21 cellular contexts compared by ENCODE assay signal in the genomic region with DNA sequence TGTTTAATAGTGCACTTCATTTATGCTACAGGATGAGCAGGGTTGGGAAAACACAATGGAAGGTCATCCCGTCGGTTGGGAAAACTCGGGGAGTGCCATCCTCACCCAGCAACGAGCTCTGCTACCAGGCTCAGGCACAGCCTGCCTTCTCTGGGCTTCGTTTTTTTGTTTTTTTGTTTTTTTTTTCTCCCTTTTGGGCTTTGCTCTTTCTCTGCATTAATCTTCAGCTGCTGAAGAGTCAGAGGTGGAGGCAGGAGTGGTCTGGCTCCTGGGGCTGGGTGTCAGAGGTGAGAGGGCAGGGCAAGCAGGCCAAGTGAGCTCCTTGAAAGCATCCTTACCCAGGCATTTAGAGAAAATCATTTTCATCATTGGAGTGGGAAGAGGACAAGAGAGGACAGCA. TPM values are rescaled to one million over a fixed set of nuclear protein-coding genes. Genes with fewer than 3 reads are reported as not detected.
DNase-seq lines count a peak whose midpoint lies in the region; ATAC-seq, FAIRE-seq and TF ChIP-seq lines count a peak whose summit lies in the region.
"Had no signal": no experiment of that assay in that cellular context is flagged by ENCODE, and none has a peak within 500 bp of the region (broad histone marks: within the 10 kb centered on the region; RNA-seq: fewer than 3 reads in every experiment).

No MANE protein-coding gene starts in this region.

- H3K4me1 ChIP-seq in HepG2 (ENCODE audit: insufficient read depth, low read length) (peaks cover 12% of the 10 kb centered on the region), right lobe of liver (peaks cover 0 to 20% (median 8%) of the 10 kb centered on the region in 4 donors), mesendoderm (ENCODE audit: control insufficient read depth, low read depth, low read length) (no peaks in the 10 kb centered on the region)
- H3K4me1 ChIP-seq: SJSA1 had no signal

- POLR2A ChIA-PET in HepG2 (lab: Yijun Ruan, JAX) = interaction anchor here (0.9 to 1.4 kb wide), 2 partner anchors 9 to 13 kb away, joined by 3 to 4 read pairs; no protein-coding TSS in a partner anchor

- TF ChIP-seq RAD21 in HepG2 (CRISPR knock-in tag; IDR thresholded peaks at IDR 0.05) = no peak

- TF ChIP-seq POLR2A in HepG2 (IDR thresholded peaks at IDR 0.05; ENCODE audit: insufficient read depth in 1 of 2, low read depth in 2 of 2, low read length in 2 of 2) (no peak), right lobe of liver (IDR thresholded peaks at IDR 0.05) (no peak)

- CTCF ChIA-PET in HepG2 (lab: Yijun Ruan, JAX; ENCODE audit: low intra/inter-chr PET ratio, low total read pairs) = no interaction called here

- no peak overlapping the region for H3K27ac ChIP-seq in HepG2 (ENCODE audit: extremely low read length, insufficient read depth, low read length)
- H3K27ac ChIP-seq in right lobe of liver = no peak overlapping the region
- no peak overlapping the region for H3K27ac ChIP-seq in mesendoderm (ENCODE audit: low read depth, low read length)
- H3K27ac ChIP-seq: SJSA1 had no signal

- H4K8ac ChIP-seq in mesendoderm (ENCODE audit: low read depth, low read length) = no peak overlapping the region

- peaks cover 24 to 58% of the 10 kb centered on the region in 2 experiments for H3K36me3 ChIP-seq in HepG2 (replicated peaks in 1 of 2; ENCODE audit: control insufficient read depth in 1 of 2, insufficient read depth in 2 of 2, low read length in 2 of 2)
- H3K36me3 ChIP-seq in right lobe of liver = peaks cover 8 to 54% (median 47%) of the 10 kb centered on the region in 4 donors
- H3K36me3 ChIP-seq in mesendoderm (ENCODE audit: control insufficient read depth, insufficient read depth, low read length) = peaks cover 41% of the 10 kb centered on the region

- no peak overlapping the region for H2BK15ac ChIP-seq in mesendoderm (replicated peaks; ENCODE audit: low read depth)

- H3K56ac ChIP-seq in mesendoderm (ENCODE audit: low read length) = no peak overlapping the region

- H3K27me3 ChIP-seq in HepG2 (ENCODE audit: control insufficient read depth in 1 of 2, insufficient read depth in 2 of 2, low read length in 2 of 2) = no peaks in the 10 kb centered on the region
- H3K27me3 ChIP-seq in right lobe of liver = no peaks in the 10 kb centered on the region
- no peaks in the 10 kb centered on the region for H3K27me3 ChIP-seq in mesendoderm (ENCODE audit: insufficient read depth, low read length, poor library complexity)
- H3K27me3 ChIP-seq: MG63, SJSA1 had no signal

- in situ Hi-C loops in HepG2 (cut with HindIII; ENCODE audit: extremely low pct_ligation_motif_present, low pct_unique_long_range_greater_than_20kb) = no loop called here

- H3K4ac ChIP-seq in mesendoderm (ENCODE audit: low read depth, low read length) = no peak overlapping the region

- H3K79me2 ChIP-seq in HepG2 (ENCODE audit: insufficient read depth, low read length) (peaks cover under 1% of the 10 kb centered on the region), mesendoderm (ENCODE audit: control insufficient read depth, insufficient read depth, low read length) (no peaks in the 10 kb centered on the region)

- ATAC-seq in HepG2 (no peak), right lobe of liver (no peak), HG03135 (IDR thresholded peaks at IDR 0.05; ENCODE audit: unreplicated experiment) (no peak), HG03159 (IDR thresholded peaks at IDR 0.05; ENCODE audit: unreplicated experiment) (no peak)
- ATAC-seq: Right ventricle myocardium inferior had no signal

- no peaks in the 10 kb centered on the region; the same call in 1 of the 2 replicates for H4K20me1 ChIP-seq in HepG2 (ENCODE audit: insufficient read depth, low read length)

- H3K18ac ChIP-seq in mesendoderm (ENCODE audit: low read length) = no peak overlapping the region

- no peak for DNase-seq in HepG2 (ENCODE audit: low spot score)
- no peak for DNase-seq in right lobe of liver
- DNase-seq in mesendoderm = no peak
- DNase-seq in SK-N-DZ (ENCODE audit: low spot score) = no peak
- DNase-seq: 8988T; C1 segment of cervical spinal cord; CD8-positive, alpha-beta memory T cell; GOT3; HCEC 1CT; MG63; NCI-H1048; NCI-H1417 treated with DMSO at 0.1 percent for 48 hours; NCI-H187; NCI-H446 treated with DMSO at 0.1 percent for 48 hours; NCI-H526 treated with DMSO at 0.1 percent for 48 hours had no signal

- WGBS in HepG2 (ENCODE audit: low lambda C conversion rate) = 97% methylated on average over 5 of the region's 5 CpGs
- 88% methylated on average over 5 of the region's 5 CpGs for WGBS in right lobe of liver (ENCODE audit: insufficient coverage, low coverage, low lambda C conversion rate, missing lambda C conversion rate)
- no CpG with 5 or more reads among the region's 5 CpGs for WGBS in mesendoderm (ENCODE audit: extremely low coverage, insufficient coverage, low lambda C conversion rate)

- no peak overlapping the region for H2BK120ac ChIP-seq in mesendoderm (ENCODE audit: low read depth, low read length)

- H3K23ac ChIP-seq in mesendoderm (ENCODE audit: low read length) = no peak overlapping the region

- H3K9ac ChIP-seq in HepG2 (ENCODE audit: insufficient read depth, low read depth, low read length) (no peak overlapping the region), mesendoderm (ENCODE audit: low read length) (no peak overlapping the region)

- H2BK5ac ChIP-seq in mesendoderm (ENCODE audit: low read length) = no peak overlapping the region

- TF ChIP-seq EP300 in HepG2 (IDR thresholded peaks at IDR 0.05; ENCODE audit: low read depth in 2 of 2, low read length in 2 of 2) (no peak), HepG2 (CRISPR knock-in tag; IDR thresholded peaks at IDR 0.05; ENCODE audit: borderline replicate concordance) (no peak)

- H3K79me1 ChIP-seq in mesendoderm (ENCODE audit: low read length) = peaks cover 1% of the 10 kb centered on the region

- H3K9me3 ChIP-seq in HepG2 (ENCODE audit: low read length) = no peaks in the 10 kb centered on the region
- peaks cover 4 to 16% (median 9%) of the 10 kb centered on the region in 4 donors for H3K9me3 ChIP-seq in right lobe of liver

- H2AK5ac ChIP-seq in mesendoderm (ENCODE audit: low read length) = no peak overlapping the region

- TF ChIP-seq CTCF in HepG2 (CRISPR knock-in tag; IDR thresholded peaks at IDR 0.05) = no peak
- no peak for TF ChIP-seq CTCF in right lobe of liver (IDR thresholded peaks at IDR 0.05)

- no peak overlapping the region for H2AFZ ChIP-seq in HepG2 (ENCODE audit: low read length)

- intact Hi-C loops in HepG2 (cut with micrococcal nuclease; ENCODE audit: unreplicated experiment) = no loop called here
- intact Hi-C loops in right lobe of liver (cut with DNase I) = no loop called here

- H4K5ac ChIP-seq in mesendoderm (ENCODE audit: low read length) = no peak overlapping the region

- no peak for FAIRE-seq in HepG2 (lab: Jason Lieb, UNC)
- FAIRE-seq: G401.6, GM18507 had no signal

- no peak overlapping the region for H3K4me2 ChIP-seq in HepG2 (ENCODE audit: low read depth, low read length)
- H3K4me2 ChIP-seq in mesendoderm (ENCODE audit: low read length) = no peak overlapping the region

- BruUV-seq in HepG2 (replicated peaks; lab: Mats Ljungman, UMichigan) = no TSS peak

- H3K4me3 ChIP-seq in HepG2 (replicated peaks in 1 of 3; ENCODE audit: insufficient read depth in 1 of 3, low read depth in 2 of 3, low read length in 3 of 3) (no peak overlapping the region), right lobe of liver (no peak overlapping the region), mesendoderm (ENCODE audit: low read length) (peak overlapping the region; percentile 23)
- H3K4me3 ChIP-seq: MG63, SJSA1 had no signal

RNA-seq across cellular contexts. Expression of a gene that starts 11.5 kb away (rescaled TPM):
- 53.2 and 56.9 TPM in 2 replicates for total RNA-seq in HepG2 (2016; rRNA removed; fragmentation: Illumina TruSeq; extraction: Trizol)
- total RNA-seq in HepG2 (2016; cell fraction: cytosol; rRNA removed; fragmentation: Illumina TruSeq; extraction: Trizol; ENCODE audit: low read depth) = 14.5 and 17.2 TPM in 2 replicates
- 49.6 and 57.2 TPM in 2 replicates for total RNA-seq in HepG2 (2016; cell fraction: insoluble cytoplasmic fraction; rRNA removed; fragmentation: Illumina TruSeq; extraction: Trizol)
- 31.0 and 33.2 TPM in 2 replicates for total RNA-seq in HepG2 (2016; cell fraction: membrane; rRNA removed; fragmentation: Illumina TruSeq; extraction: Trizol)
- total RNA-seq in HepG2 (2016; cell fraction: nucleus; rRNA removed; fragmentation: Illumina TruSeq; extraction: Trizol) = 75.6 and 79.7 TPM in 2 replicates
- 29.1 and 33.7 TPM in 2 replicates for polyA plus RNA-seq in HepG2 (2011; rRNA removed)
- polyA plus RNA-seq in HepG2 (2011; cell fraction: cytosol; rRNA removed) = 14.7 and 19.2 TPM in 2 replicates
- polyA plus RNA-seq in HepG2 (2011; cell fraction: nucleus; rRNA removed) = 57.3 and 62.4 TPM in 2 replicates
- 30.0 and 30.2 TPM in 2 replicates for polyA plus RNA-seq in HepG2 (2012)
- 5.1 and 5.2 TPM in 2 replicates for polyA plus RNA-seq in HepG2 (2016; cell fraction: cytosol; fragmentation: Illumina TruSeq; extraction: Trizol; ENCODE audit: low read depth)
- 35.8 and 38.2 TPM in 2 replicates for polyA plus RNA-seq in HepG2 (2016; cell fraction: insoluble cytoplasmic fraction; fragmentation: Illumina TruSeq; extraction: Trizol; ENCODE audit: low read depth)
- 12.2 and 13.7 TPM in 2 replicates for polyA plus RNA-seq in HepG2 (2016; cell fraction: membrane; fragmentation: Illumina TruSeq; extraction: Trizol; ENCODE audit: low read depth)
- polyA plus RNA-seq in HepG2 (2016; cell fraction: nucleus; fragmentation: Illumina TruSeq; extraction: Trizol; ENCODE audit: insufficient read depth, low read depth) = 98.1 and 100 TPM in 2 replicates
- 32.6 and 73.5 TPM in 2 replicates for polyA minus RNA-seq in HepG2 (2011; rRNA and poly(A)+ RNA removed; ENCODE audit: low replicate concordance)
- 17.8 and 19.3 TPM in 2 replicates for polyA minus RNA-seq in HepG2 (2011; cell fraction: cytosol; rRNA and poly(A)+ RNA removed)
- 103 and 106 TPM in 2 replicates for polyA minus RNA-seq in HepG2 (2011; cell fraction: nucleus; rRNA and poly(A)+ RNA removed)
- total RNA-seq in right lobe of liver = 10 to 100 TPM in 5 of 6 experiments, 1 to 10 TPM in 1; 9.7 to 18.8 (median 14.0) TPM
- polyA plus RNA-seq in mesendoderm (2013, experiment 1 of 2) = 43.9 TPM
- 44.9 TPM for polyA plus RNA-seq in mesendoderm (2013, experiment 2 of 2)
- 63.1 and 65.6 TPM in 2 replicates for polyA plus RNA-seq in SK-N-DZ (2014; cell fraction: cytosol; rRNA removed)
- 101 and 141 TPM in 2 replicates for polyA plus RNA-seq in SK-N-DZ (2014; cell fraction: nucleus; rRNA removed)

RNA-seq across cellular contexts. Expression of a gene that starts 18.8 kb away (rescaled TPM):
- total RNA-seq in HepG2 (2016; rRNA removed; fragmentation: Illumina TruSeq; extraction: Trizol) (33.4 and 64.4 TPM in 2 replicates), right lobe of liver (10 to 100 TPM; 28.3 to 49.7 (median 42.7) TPM)
- total RNA-seq in HepG2 (2016; cell fraction: cytosol; rRNA removed; fragmentation: Illumina TruSeq; extraction: Trizol; ENCODE audit: low read depth) = 9.5 and 10.2 TPM in 2 replicates
- total RNA-seq in HepG2 (2016; cell fraction: insoluble cytoplasmic fraction; rRNA removed; fragmentation: Illumina TruSeq; extraction: Trizol) = 36.3 and 62.5 TPM in 2 replicates
- total RNA-seq in HepG2 (2016; cell fraction: membrane; rRNA removed; fragmentation: Illumina TruSeq; extraction: Trizol) = 15.0 and 17.1 TPM in 2 replicates
- total RNA-seq in HepG2 (2016; cell fraction: nucleus; rRNA removed; fragmentation: Illumina TruSeq; extraction: Trizol) = 28.6 and 31.2 TPM in 2 replicates
- polyA plus RNA-seq in HepG2 (2011; rRNA removed) = 117 and 124 TPM in 2 replicates
- 122 and 127 TPM in 2 replicates for polyA plus RNA-seq in HepG2 (2011; cell fraction: cytosol; rRNA removed)
- 63.0 and 72.5 TPM in 2 replicates for polyA plus RNA-seq in HepG2 (2011; cell fraction: nucleus; rRNA removed)
- 71.1 and 91.2 TPM in 2 replicates for polyA plus RNA-seq in HepG2 (2012)
- polyA plus RNA-seq in HepG2 (2016; cell fraction: cytosol; fragmentation: Illumina TruSeq; extraction: Trizol; ENCODE audit: low read depth) = 26.8 and 27.5 TPM in 2 replicates
- polyA plus RNA-seq in HepG2 (2016; cell fraction: insoluble cytoplasmic fraction; fragmentation: Illumina TruSeq; extraction: Trizol; ENCODE audit: low read depth) = 132 and 136 TPM in 2 replicates
- 25.7 and 26.0 TPM in 2 replicates for polyA plus RNA-seq in HepG2 (2016; cell fraction: membrane; fragmentation: Illumina TruSeq; extraction: Trizol; ENCODE audit: low read depth)
- polyA plus RNA-seq in HepG2 (2016; cell fraction: nucleus; fragmentation: Illumina TruSeq; extraction: Trizol; ENCODE audit: insufficient read depth, low read depth) = 83.2 and 85.6 TPM in 2 replicates
- 104 and 348 TPM in 2 replicates for polyA minus RNA-seq in HepG2 (2011; rRNA and poly(A)+ RNA removed; ENCODE audit: low replicate concordance)
- polyA minus RNA-seq in HepG2 (2011; cell fraction: cytosol; rRNA and poly(A)+ RNA removed) = 44.1 and 55.6 TPM in 2 replicates
- polyA minus RNA-seq in HepG2 (2011; cell fraction: nucleus; rRNA and poly(A)+ RNA removed) = 29.6 and 33.3 TPM in 2 replicates
- 93.1 TPM for polyA plus RNA-seq in mesendoderm (2013, experiment 1 of 2)
- 96.4 TPM for polyA plus RNA-seq in mesendoderm (2013, experiment 2 of 2)
- 37.4 and 46.8 TPM in 2 replicates for polyA plus RNA-seq in SK-N-DZ (2014; cell fraction: cytosol; rRNA removed)
- polyA plus RNA-seq in SK-N-DZ (2014; cell fraction: nucleus; rRNA removed) = 43.8 and 70.8 TPM in 2 replicates

RNA-seq across cellular contexts. Expression of a gene that starts 20.4 kb away (rescaled TPM):
- total RNA-seq in HepG2 (2016; rRNA removed; fragmentation: Illumina TruSeq; extraction: Trizol) (10.0 and 11.8 TPM in 2 replicates), right lobe of liver (1 to 10 TPM; 4.3 to 8.1 (median 5.7) TPM)
- 3.2 and 3.8 TPM in 2 replicates for total RNA-seq in HepG2 (2016; cell fraction: cytosol; rRNA removed; fragmentation: Illumina TruSeq; extraction: Trizol; ENCODE audit: low read depth)
- total RNA-seq in HepG2 (2016; cell fraction: insoluble cytoplasmic fraction; rRNA removed; fragmentation: Illumina TruSeq; extraction: Trizol) = 9.0 and 11.1 TPM in 2 replicates
- 5.6 and 5.8 TPM in 2 replicates for total RNA-seq in HepG2 (2016; cell fraction: membrane; rRNA removed; fragmentation: Illumina TruSeq; extraction: Trizol)
- total RNA-seq in HepG2 (2016; cell fraction: nucleus; rRNA removed; fragmentation: Illumina TruSeq; extraction: Trizol) = 6.2 and 6.3 TPM in 2 replicates
- 7.0 and 8.5 TPM in 2 replicates for polyA plus RNA-seq in HepG2 (2011; rRNA removed)
- 6.5 and 7.7 TPM in 2 replicates for polyA plus RNA-seq in HepG2 (2011; cell fraction: cytosol; rRNA removed)
- 4.4 and 4.7 TPM in 2 replicates for polyA plus RNA-seq in HepG2 (2011; cell fraction: nucleus; rRNA removed)
- polyA plus RNA-seq in HepG2 (2012) = 5.6 and 6.7 TPM in 2 replicates
- 1.5 and 1.7 TPM in 2 replicates for polyA plus RNA-seq in HepG2 (2016; cell fraction: cytosol; fragmentation: Illumina TruSeq; extraction: Trizol; ENCODE audit: low read depth)
- 10.0 and 11.5 TPM in 2 replicates for polyA plus RNA-seq in HepG2 (2016; cell fraction: insoluble cytoplasmic fraction; fragmentation: Illumina TruSeq; extraction: Trizol; ENCODE audit: low read depth)
- 3.1 and 3.5 TPM in 2 replicates for polyA plus RNA-seq in HepG2 (2016; cell fraction: membrane; fragmentation: Illumina TruSeq; extraction: Trizol; ENCODE audit: low read depth)
- 8.6 and 9.3 TPM in 2 replicates for polyA plus RNA-seq in HepG2 (2016; cell fraction: nucleus; fragmentation: Illumina TruSeq; extraction: Trizol; ENCODE audit: insufficient read depth, low read depth)
- 4.0 and 4.9 TPM in 2 replicates for polyA minus RNA-seq in HepG2 (2011; rRNA and poly(A)+ RNA removed; ENCODE audit: low replicate concordance)
- 2.6 and 5.7 TPM in 2 replicates for polyA minus RNA-seq in HepG2 (2011; cell fraction: cytosol; rRNA and poly(A)+ RNA removed)
- 3.1 and 4.2 TPM in 2 replicates for polyA minus RNA-seq in HepG2 (2011; cell fraction: nucleus; rRNA and poly(A)+ RNA removed)
- 16.9 TPM for polyA plus RNA-seq in mesendoderm (2013, experiment 1 of 2)
- 16.5 TPM for polyA plus RNA-seq in mesendoderm (2013, experiment 2 of 2)
- polyA plus RNA-seq in SK-N-DZ (2014; cell fraction: cytosol; rRNA removed) = 15.8 and 20.9 TPM in 2 replicates
- 14.8 and 15.4 TPM in 2 replicates for polyA plus RNA-seq in SK-N-DZ (2014; cell fraction: nucleus; rRNA removed)

RNA-seq across cellular contexts. Expression of a gene that starts 31.2 kb away (rescaled TPM):
- total RNA-seq in HepG2 (2016; rRNA removed; fragmentation: Illumina TruSeq; extraction: Trizol) (214 and 229 TPM in 2 replicates), right lobe of liver (10 to 100 TPM; 12.6 to 25.9 (median 20.8) TPM)
- total RNA-seq in HepG2 (2016; cell fraction: cytosol; rRNA removed; fragmentation: Illumina TruSeq; extraction: Trizol; ENCODE audit: low read depth) = 19.3 and 25.3 TPM in 2 replicates
- 222 and 231 TPM in 2 replicates for total RNA-seq in HepG2 (2016; cell fraction: insoluble cytoplasmic fraction; rRNA removed; fragmentation: Illumina TruSeq; extraction: Trizol)
- 36.3 and 40.6 TPM in 2 replicates for total RNA-seq in HepG2 (2016; cell fraction: membrane; rRNA removed; fragmentation: Illumina TruSeq; extraction: Trizol)
- 158 and 170 TPM in 2 replicates for total RNA-seq in HepG2 (2016; cell fraction: nucleus; rRNA removed; fragmentation: Illumina TruSeq; extraction: Trizol)
- 74.6 and 84.5 TPM in 2 replicates for polyA plus RNA-seq in HepG2 (2011; rRNA removed)
- polyA plus RNA-seq in HepG2 (2011; cell fraction: cytosol; rRNA removed) = 43.5 and 88.2 TPM in 2 replicates
- 179 and 250 TPM in 2 replicates for polyA plus RNA-seq in HepG2 (2011; cell fraction: nucleus; rRNA removed)
- polyA plus RNA-seq in HepG2 (2012) = 55.3 and 79.0 TPM in 2 replicates
- polyA plus RNA-seq in HepG2 (2016; cell fraction: cytosol; fragmentation: Illumina TruSeq; extraction: Trizol; ENCODE audit: low read depth) = 13.7 and 15.9 TPM in 2 replicates
- 184 and 192 TPM in 2 replicates for polyA plus RNA-seq in HepG2 (2016; cell fraction: insoluble cytoplasmic fraction; fragmentation: Illumina TruSeq; extraction: Trizol; ENCODE audit: low read depth)
- 21.2 and 24.5 TPM in 2 replicates for polyA plus RNA-seq in HepG2 (2016; cell fraction: membrane; fragmentation: Illumina TruSeq; extraction: Trizol; ENCODE audit: low read depth)
- 208 and 214 TPM in 2 replicates for polyA plus RNA-seq in HepG2 (2016; cell fraction: nucleus; fragmentation: Illumina TruSeq; extraction: Trizol; ENCODE audit: insufficient read depth, low read depth)
- 187 and 581 TPM in 2 replicates for polyA minus RNA-seq in HepG2 (2011; rRNA and poly(A)+ RNA removed; ENCODE audit: low replicate concordance)
- polyA minus RNA-seq in HepG2 (2011; cell fraction: cytosol; rRNA and poly(A)+ RNA removed) = 44.7 and 74.8 TPM in 2 replicates
- polyA minus RNA-seq in HepG2 (2011; cell fraction: nucleus; rRNA and poly(A)+ RNA removed) = 108 and 139 TPM in 2 replicates
- 274 TPM for polyA plus RNA-seq in mesendoderm (2013, experiment 1 of 2)
- 279 TPM for polyA plus RNA-seq in mesendoderm (2013, experiment 2 of 2)
- polyA plus RNA-seq in SK-N-DZ (2014; cell fraction: cytosol; rRNA removed) = 527 and 558 TPM in 2 replicates
- 941 and 957 TPM in 2 replicates for polyA plus RNA-seq in SK-N-DZ (2014; cell fraction: nucleus; rRNA removed)

RNA-seq across cellular contexts. Expression of a gene that starts 31.5 kb away (rescaled TPM):
- total RNA-seq in HepG2 (2016; rRNA removed; fragmentation: Illumina TruSeq; extraction: Trizol) = 8.2 and 9.7 TPM in 2 replicates
- total RNA-seq in HepG2 (2016; cell fraction: cytosol; rRNA removed; fragmentation: Illumina TruSeq; extraction: Trizol; ENCODE audit: low read depth) = 4.1 and 5.3 TPM in 2 replicates
- 7.7 and 10.0 TPM in 2 replicates for total RNA-seq in HepG2 (2016; cell fraction: insoluble cytoplasmic fraction; rRNA removed; fragmentation: Illumina TruSeq; extraction: Trizol)
- total RNA-seq in HepG2 (2016; cell fraction: membrane; rRNA removed; fragmentation: Illumina TruSeq; extraction: Trizol) = 5.6 and 6.2 TPM in 2 replicates
- total RNA-seq in HepG2 (2016; cell fraction: nucleus; rRNA removed; fragmentation: Illumina TruSeq; extraction: Trizol) = 5.9 and 11.5 TPM in 2 replicates
- polyA plus RNA-seq in HepG2 (2011; rRNA removed) = 6.0 and 6.3 TPM in 2 replicates
- 3.9 and 4.9 TPM in 2 replicates for polyA plus RNA-seq in HepG2 (2011; cell fraction: cytosol; rRNA removed)
- 11.1 and 15.0 TPM in 2 replicates for polyA plus RNA-seq in HepG2 (2011; cell fraction: nucleus; rRNA removed)
- 4.9 and 5.0 TPM in 2 replicates for polyA plus RNA-seq in HepG2 (2012)
- 2.8 and 2.9 TPM in 2 replicates for polyA plus RNA-seq in HepG2 (2016; cell fraction: cytosol; fragmentation: Illumina TruSeq; extraction: Trizol; ENCODE audit: low read depth)
- polyA plus RNA-seq in HepG2 (2016; cell fraction: insoluble cytoplasmic fraction; fragmentation: Illumina TruSeq; extraction: Trizol; ENCODE audit: low read depth) = 5.9 and 7.7 TPM in 2 replicates
- 3.9 and 4.1 TPM in 2 replicates for polyA plus RNA-seq in HepG2 (2016; cell fraction: membrane; fragmentation: Illumina TruSeq; extraction: Trizol; ENCODE audit: low read depth)
- 13.0 and 18.6 TPM in 2 replicates for polyA plus RNA-seq in HepG2 (2016; cell fraction: nucleus; fragmentation: Illumina TruSeq; extraction: Trizol; ENCODE audit: insufficient read depth, low read depth)
- polyA minus RNA-seq in HepG2 (2011; rRNA and poly(A)+ RNA removed; ENCODE audit: low replicate concordance) = 10.8 and 17.7 TPM in 2 replicates
- 3.0 and 5.2 TPM in 2 replicates for polyA minus RNA-seq in HepG2 (2011; cell fraction: cytosol; rRNA and poly(A)+ RNA removed)
- 6.7 and 7.2 TPM in 2 replicates for polyA minus RNA-seq in HepG2 (2011; cell fraction: nucleus; rRNA and poly(A)+ RNA removed)
- total RNA-seq in right lobe of liver = 1 to 10 TPM; 2.7 to 7.3 (median 4.3) TPM
- polyA plus RNA-seq in mesendoderm (2013, experiment 1 of 2) = 12.2 TPM
- 11.9 TPM for polyA plus RNA-seq in mesendoderm (2013, experiment 2 of 2)
- polyA plus RNA-seq in SK-N-DZ (2014; cell fraction: cytosol; rRNA removed) = 39.4 and 39.9 TPM in 2 replicates
- 52.2 and 119 TPM in 2 replicates for polyA plus RNA-seq in SK-N-DZ (2014; cell fraction: nucleus; rRNA removed)
